1 cellular context compared by ENCODE assay signal in the genomic region with DNA sequence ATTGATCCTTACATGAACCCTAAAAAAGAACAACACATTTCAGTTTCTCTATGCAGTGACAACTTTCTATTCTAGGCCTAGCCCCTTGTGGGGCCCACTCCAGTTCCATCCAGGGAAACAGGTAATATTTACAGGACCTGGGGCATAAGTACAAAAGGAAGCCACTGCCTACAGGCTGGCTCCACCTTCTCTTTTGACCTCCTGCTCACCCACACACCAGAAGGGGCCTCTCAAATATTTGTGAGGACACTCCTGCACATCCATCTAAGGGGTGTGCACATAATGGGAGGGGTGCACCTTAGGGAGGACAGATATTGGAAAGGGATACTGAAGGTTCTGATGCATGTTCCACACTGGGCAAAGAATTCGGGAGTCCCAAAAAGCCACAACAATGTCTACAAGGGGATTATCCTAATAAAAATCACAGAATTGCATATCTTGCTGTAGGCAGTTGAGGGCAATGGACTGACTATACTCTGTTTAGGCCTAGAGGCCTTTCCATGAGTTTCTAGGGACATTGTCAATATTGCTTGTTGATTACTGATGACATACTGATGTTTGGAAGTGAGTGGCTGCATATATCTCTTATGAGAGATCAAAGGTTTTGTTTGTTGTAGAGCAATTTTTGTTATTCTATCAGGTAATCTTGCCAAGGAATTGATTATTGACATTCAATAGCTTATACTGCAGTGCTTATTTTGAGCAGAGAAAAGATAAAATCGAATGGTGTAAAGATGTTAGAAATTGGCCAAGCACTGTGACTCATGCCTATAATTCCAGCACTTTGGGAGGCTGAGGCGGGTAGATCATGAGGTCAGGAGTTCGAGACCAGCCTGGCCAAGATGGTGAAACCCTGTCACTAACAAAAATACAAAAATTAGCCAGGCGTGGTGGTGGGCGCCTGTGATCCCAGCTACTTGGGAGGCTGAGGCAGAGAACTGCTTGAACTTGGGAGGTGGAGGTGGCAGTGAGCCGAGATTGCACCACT.
TF ChIP-seq lines count a peak whose summit lies in the region.

No MANE protein-coding gene starts in this region.

TF ChIP-seq in HepG2, 621 proteins besides CTCF, POLR2A, EP300 and RAD21 (continued from another document and continues in another):
- TF ChIP-seq, protein P1, sequence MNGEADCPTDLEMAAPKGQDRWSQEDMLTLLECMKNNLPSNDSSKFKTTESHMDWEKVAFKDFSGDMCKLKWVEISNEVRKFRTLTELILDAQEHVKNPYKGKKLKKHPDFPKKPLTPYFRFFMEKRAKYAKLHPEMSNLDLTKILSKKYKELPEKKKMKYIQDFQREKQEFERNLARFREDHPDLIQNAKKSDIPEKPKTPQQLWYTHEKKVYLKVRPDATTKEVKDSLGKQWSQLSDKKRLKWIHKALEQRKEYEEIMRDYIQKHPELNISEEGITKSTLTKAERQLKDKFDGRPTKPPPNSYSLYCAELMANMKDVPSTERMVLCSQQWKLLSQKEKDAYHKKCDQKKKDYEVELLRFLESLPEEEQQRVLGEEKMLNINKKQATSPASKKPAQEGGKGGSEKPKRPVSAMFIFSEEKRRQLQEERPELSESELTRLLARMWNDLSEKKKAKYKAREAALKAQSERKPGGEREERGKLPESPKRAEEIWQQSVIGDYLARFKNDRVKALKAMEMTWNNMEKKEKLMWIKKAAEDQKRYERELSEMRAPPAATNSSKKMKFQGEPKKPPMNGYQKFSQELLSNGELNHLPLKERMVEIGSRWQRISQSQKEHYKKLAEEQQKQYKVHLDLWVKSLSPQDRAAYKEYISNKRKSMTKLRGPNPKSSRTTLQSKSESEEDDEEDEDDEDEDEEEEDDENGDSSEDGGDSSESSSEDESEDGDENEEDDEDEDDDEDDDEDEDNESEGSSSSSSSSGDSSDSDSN (CRISPR knock-in tag; IDR thresholded peaks at IDR 0.05), result no peak; the same call in 1 of the 2 replicates
- TF ChIP-seq, protein P2, sequence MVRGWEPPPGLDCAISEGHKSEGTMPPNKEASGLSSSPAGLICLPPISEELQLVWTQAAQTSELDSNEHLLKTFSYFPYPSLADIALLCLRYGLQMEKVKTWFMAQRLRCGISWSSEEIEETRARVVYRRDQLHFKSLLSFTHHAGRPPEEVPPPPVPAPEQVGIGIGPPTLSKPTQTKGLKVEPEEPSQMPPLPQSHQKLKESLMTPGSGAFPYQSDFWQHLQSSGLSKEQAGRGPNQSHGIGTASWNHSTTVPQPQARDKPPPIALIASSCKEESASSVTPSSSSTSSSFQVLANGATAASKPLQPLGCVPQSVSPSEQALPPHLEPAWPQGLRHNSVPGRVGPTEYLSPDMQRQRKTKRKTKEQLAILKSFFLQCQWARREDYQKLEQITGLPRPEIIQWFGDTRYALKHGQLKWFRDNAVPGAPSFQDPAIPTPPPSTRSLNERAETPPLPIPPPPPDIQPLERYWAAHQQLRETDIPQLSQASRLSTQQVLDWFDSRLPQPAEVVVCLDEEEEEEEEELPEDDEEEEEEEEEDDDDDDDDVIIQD (CRISPR knock-in tag; IDR thresholded peaks at IDR 0.05; ENCODE audit: low read depth), result peak; percentile 75
- TF ChIP-seq, protein P3, sequence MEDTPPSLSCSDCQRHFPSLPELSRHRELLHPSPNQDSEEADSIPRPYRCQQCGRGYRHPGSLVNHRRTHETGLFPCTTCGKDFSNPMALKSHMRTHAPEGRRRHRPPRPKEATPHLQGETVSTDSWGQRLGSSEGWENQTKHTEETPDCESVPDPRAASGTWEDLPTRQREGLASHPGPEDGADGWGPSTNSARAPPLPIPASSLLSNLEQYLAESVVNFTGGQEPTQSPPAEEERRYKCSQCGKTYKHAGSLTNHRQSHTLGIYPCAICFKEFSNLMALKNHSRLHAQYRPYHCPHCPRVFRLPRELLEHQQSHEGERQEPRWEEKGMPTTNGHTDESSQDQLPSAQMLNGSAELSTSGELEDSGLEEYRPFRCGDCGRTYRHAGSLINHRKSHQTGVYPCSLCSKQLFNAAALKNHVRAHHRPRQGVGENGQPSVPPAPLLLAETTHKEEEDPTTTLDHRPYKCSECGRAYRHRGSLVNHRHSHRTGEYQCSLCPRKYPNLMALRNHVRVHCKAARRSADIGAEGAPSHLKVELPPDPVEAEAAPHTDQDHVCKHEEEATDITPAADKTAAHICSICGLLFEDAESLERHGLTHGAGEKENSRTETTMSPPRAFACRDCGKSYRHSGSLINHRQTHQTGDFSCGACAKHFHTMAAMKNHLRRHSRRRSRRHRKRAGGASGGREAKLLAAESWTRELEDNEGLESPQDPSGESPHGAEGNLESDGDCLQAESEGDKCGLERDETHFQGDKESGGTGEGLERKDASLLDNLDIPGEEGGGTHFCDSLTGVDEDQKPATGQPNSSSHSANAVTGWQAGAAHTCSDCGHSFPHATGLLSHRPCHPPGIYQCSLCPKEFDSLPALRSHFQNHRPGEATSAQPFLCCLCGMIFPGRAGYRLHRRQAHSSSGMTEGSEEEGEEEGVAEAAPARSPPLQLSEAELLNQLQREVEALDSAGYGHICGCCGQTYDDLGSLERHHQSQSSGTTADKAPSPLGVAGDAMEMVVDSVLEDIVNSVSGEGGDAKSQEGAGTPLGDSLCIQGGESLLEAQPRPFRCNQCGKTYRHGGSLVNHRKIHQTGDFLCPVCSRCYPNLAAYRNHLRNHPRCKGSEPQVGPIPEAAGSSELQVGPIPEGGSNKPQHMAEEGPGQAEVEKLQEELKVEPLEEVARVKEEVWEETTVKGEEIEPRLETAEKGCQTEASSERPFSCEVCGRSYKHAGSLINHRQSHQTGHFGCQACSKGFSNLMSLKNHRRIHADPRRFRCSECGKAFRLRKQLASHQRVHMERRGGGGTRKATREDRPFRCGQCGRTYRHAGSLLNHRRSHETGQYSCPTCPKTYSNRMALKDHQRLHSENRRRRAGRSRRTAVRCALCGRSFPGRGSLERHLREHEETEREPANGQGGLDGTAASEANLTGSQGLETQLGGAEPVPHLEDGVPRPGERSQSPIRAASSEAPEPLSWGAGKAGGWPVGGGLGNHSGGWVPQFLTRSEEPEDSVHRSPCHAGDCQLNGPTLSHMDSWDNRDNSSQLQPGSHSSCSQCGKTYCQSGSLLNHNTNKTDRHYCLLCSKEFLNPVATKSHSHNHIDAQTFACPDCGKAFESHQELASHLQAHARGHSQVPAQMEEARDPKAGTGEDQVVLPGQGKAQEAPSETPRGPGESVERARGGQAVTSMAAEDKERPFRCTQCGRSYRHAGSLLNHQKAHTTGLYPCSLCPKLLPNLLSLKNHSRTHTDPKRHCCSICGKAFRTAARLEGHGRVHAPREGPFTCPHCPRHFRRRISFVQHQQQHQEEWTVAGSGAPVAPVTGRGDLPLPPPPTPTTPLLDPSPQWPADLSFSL (CRISPR knock-in tag; IDR thresholded peaks at IDR 0.05), result no peak
- TF ChIP-seq, protein P4, sequence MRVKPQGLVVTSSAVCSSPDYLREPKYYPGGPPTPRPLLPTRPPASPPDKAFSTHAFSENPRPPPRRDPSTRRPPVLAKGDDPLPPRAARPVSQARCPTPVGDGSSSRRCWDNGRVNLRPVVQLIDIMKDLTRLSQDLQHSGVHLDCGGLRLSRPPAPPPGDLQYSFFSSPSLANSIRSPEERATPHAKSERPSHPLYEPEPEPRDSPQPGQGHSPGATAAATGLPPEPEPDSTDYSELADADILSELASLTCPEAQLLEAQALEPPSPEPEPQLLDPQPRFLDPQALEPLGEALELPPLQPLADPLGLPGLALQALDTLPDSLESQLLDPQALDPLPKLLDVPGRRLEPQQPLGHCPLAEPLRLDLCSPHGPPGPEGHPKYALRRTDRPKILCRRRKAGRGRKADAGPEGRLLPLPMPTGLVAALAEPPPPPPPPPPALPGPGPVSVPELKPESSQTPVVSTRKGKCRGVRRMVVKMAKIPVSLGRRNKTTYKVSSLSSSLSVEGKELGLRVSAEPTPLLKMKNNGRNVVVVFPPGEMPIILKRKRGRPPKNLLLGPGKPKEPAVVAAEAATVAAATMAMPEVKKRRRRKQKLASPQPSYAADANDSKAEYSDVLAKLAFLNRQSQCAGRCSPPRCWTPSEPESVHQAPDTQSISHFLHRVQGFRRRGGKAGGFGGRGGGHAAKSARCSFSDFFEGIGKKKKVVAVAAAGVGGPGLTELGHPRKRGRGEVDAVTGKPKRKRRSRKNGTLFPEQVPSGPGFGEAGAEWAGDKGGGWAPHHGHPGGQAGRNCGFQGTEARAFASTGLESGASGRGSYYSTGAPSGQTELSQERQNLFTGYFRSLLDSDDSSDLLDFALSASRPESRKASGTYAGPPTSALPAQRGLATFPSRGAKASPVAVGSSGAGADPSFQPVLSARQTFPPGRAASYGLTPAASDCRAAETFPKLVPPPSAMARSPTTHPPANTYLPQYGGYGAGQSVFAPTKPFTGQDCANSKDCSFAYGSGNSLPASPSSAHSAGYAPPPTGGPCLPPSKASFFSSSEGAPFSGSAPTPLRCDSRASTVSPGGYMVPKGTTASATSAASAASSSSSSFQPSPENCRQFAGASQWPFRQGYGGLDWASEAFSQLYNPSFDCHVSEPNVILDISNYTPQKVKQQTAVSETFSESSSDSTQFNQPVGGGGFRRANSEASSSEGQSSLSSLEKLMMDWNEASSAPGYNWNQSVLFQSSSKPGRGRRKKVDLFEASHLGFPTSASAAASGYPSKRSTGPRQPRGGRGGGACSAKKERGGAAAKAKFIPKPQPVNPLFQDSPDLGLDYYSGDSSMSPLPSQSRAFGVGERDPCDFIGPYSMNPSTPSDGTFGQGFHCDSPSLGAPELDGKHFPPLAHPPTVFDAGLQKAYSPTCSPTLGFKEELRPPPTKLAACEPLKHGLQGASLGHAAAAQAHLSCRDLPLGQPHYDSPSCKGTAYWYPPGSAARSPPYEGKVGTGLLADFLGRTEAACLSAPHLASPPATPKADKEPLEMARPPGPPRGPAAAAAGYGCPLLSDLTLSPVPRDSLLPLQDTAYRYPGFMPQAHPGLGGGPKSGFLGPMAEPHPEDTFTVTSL (CRISPR knock-in tag; IDR thresholded peaks at IDR 0.05; ENCODE audit: borderline replicate concordance), result peak; percentile 81; the same call in 1 of the 2 replicates
- no peak; the same call in 1 of the 2 replicates for TF ChIP-seq SMC3 (IDR thresholded peaks at IDR 0.05; ENCODE audit: low read length)
- TF ChIP-seq ZBTB3 (CRISPR knock-in tag; IDR thresholded peaks at IDR 0.05; ENCODE audit: borderline replicate concordance, low read depth), result 0 out of 2 replicates have a peak, but pooled peaks have one; percentile 35
- no peak for TF ChIP-seq ZNF224 (CRISPR knock-in tag; IDR thresholded peaks at IDR 0.05)
- no peak for TF ChIP-seq NBN (conservative IDR thresholded peaks at IDR 0.05)
- no peak for TF ChIP-seq ZNF749 (CRISPR knock-in tag; IDR thresholded peaks at IDR 0.05; ENCODE audit: borderline replicate concordance)
- no peak for TF ChIP-seq ZNF234 (CRISPR knock-in tag; conservative IDR thresholded peaks at IDR 0.05)
- peak; percentile 84 for TF ChIP-seq ZMYM4 (CRISPR knock-in tag; IDR thresholded peaks at IDR 0.05)
- TF ChIP-seq, protein P5, sequence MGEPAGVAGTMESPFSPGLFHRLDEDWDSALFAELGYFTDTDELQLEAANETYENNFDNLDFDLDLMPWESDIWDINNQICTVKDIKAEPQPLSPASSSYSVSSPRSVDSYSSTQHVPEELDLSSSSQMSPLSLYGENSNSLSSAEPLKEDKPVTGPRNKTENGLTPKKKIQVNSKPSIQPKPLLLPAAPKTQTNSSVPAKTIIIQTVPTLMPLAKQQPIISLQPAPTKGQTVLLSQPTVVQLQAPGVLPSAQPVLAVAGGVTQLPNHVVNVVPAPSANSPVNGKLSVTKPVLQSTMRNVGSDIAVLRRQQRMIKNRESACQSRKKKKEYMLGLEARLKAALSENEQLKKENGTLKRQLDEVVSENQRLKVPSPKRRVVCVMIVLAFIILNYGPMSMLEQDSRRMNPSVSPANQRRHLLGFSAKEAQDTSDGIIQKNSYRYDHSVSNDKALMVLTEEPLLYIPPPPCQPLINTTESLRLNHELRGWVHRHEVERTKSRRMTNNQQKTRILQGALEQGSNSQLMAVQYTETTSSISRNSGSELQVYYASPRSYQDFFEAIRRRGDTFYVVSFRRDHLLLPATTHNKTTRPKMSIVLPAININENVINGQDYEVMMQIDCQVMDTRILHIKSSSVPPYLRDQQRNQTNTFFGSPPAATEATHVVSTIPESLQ (CRISPR knock-in tag; conservative IDR thresholded peaks at IDR 0.05), result no peak
- TF ChIP-seq MAFG (CRISPR knock-in tag; IDR thresholded peaks at IDR 0.05), result no peak
- TF ChIP-seq, protein P6, sequence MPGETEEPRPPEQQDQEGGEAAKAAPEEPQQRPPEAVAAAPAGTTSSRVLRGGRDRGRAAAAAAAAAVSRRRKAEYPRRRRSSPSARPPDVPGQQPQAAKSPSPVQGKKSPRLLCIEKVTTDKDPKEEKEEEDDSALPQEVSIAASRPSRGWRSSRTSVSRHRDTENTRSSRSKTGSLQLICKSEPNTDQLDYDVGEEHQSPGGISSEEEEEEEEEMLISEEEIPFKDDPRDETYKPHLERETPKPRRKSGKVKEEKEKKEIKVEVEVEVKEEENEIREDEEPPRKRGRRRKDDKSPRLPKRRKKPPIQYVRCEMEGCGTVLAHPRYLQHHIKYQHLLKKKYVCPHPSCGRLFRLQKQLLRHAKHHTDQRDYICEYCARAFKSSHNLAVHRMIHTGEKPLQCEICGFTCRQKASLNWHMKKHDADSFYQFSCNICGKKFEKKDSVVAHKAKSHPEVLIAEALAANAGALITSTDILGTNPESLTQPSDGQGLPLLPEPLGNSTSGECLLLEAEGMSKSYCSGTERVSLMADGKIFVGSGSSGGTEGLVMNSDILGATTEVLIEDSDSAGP (CRISPR knock-in tag; IDR thresholded peaks at IDR 0.05; ENCODE audit: borderline replicate concordance), result peak; percentile 15
- no peak for TF ChIP-seq ZNF598 (CRISPR knock-in tag; IDR thresholded peaks at IDR 0.05; ENCODE audit: borderline replicate concordance)
- TF ChIP-seq TOE1 (CRISPR knock-in tag; IDR thresholded peaks at IDR 0.05), result peak; percentile 88; the same call in 1 of the 2 replicates
- no peak; a peak in 1 of 4 replicates for TF ChIP-seq MAFK (conservative IDR thresholded peaks at IDR 0.05 in 1 of 2, IDR thresholded peaks at IDR 0.05 in 1 of 2; ENCODE audit: low read length in 2 of 2)
- no peak for TF ChIP-seq GLI4 (CRISPR knock-in tag; IDR thresholded peaks at IDR 0.05; ENCODE audit: borderline replicate concordance)
